Comparison of ENCODE assay signal across 10 cellular contexts in the genomic region with DNA sequence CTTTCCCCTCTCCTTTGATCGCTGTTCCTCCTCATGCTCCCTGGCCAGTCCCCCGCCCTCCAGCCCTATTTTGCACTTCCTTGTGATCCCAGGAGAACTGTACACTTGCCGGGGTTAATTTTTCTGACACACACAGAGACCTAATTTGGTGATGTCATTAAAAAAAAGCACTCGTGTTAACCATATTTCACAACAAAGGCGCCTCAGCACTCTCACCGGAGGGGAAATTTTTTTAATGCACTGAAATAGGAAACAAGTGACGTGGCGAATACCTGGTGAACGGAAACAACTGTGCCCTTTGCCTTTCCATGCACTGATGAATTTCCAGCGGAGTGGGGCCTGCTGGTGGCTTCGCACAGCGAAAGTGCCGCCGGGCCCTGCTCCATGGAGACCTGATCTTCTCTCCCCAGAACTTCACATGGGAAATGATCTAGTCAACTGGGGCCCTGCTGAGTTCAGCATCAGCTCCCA. TPM values are rescaled to one million over a fixed set of nuclear protein-coding genes. Genes with fewer than 3 reads are reported as not detected.
DNase-seq lines count a peak whose midpoint lies in the region; ATAC-seq and TF ChIP-seq lines count a peak whose summit lies in the region.
"Had no signal": no experiment of that assay in that cellular context is flagged by ENCODE, and none has a peak within 500 bp of the region (broad histone marks: within the 10 kb centered on the region; RNA-seq: fewer than 3 reads in every experiment).

No MANE protein-coding gene starts in this region.

- no peaks in the 10 kb centered on the region for H3K9me3 ChIP-seq in WERI-Rb-1 (ENCODE audit: severe bottlenecking)
- H3K9me3 ChIP-seq: esophagus squamous epithelium had no signal

- H3K4me1 Mint-ChIP-seq in CD14-positive monocyte (peaks cover 44% of the 10 kb centered on the region), neural crest cell (peaks cover 4% of the 10 kb centered on the region)

- no peak overlapping the region for H3K4me3 ChIP-seq in WERI-Rb-1 (ENCODE audit: low read depth, low read length)
- H3K4me3 ChIP-seq: esophagus squamous epithelium had no signal

- intact Hi-C loops in CD14-positive monocyte (cut with micrococcal nuclease) = no loop called here

- H3K9me3 Mint-ChIP-seq in CD14-positive monocyte = peaks cover 0 to 3% (median 0%) of the 10 kb centered on the region in 7 donors
- no peaks in the 10 kb centered on the region for H3K9me3 Mint-ChIP-seq in neural crest cell

- H3K27ac Mint-ChIP-seq in CD14-positive monocyte = peak overlapping the region; percentile 79 to 89 (median 87)
- H3K27ac Mint-ChIP-seq in neural crest cell (ENCODE audit: unreplicated experiment) = peak overlapping the region; percentile 43

- ATAC-seq in left lobe of liver (no peak), GM19035 (IDR thresholded peaks at IDR 0.05; ENCODE audit: unreplicated experiment) (no peak)

- H3K36me3 Mint-ChIP-seq in CD14-positive monocyte (peaks cover 21% of the 10 kb centered on the region in 2 donors), neural crest cell (ENCODE audit: low read depth) (no peaks in the 10 kb centered on the region)

- no peak overlapping the region for H3K27ac ChIP-seq in WERI-Rb-1

- H3K4me3 Mint-ChIP-seq in CD14-positive monocyte (peak overlapping the region; percentile 47 to 67), neural crest cell (no peak overlapping the region)

- peak; percentile 83 for DNase-seq in CD14-positive monocyte (ENCODE audit: low spot score)
- DNase-seq in NCI-H2107 treated with DMSO at 0.1 percent for 48 hours (lab: John Stamatoyannopoulos, UW; ENCODE audit: unreplicated experiment) = peak; percentile 79
- peak; percentile 55 for DNase-seq in activated effector memory CD4-positive, alpha-beta T cell treated with Interleukin-2 at 50 U/mL for 16 hours
- DNase-seq in neural crest cell (ENCODE audit: low read depth, low spot score) = no peak
- DNase-seq in GF-D8 (lab: John Stamatoyannopoulos, UW) = no peak
- DNase-seq in WERI-Rb-1 = no peak
- DNase-seq in left lobe of liver (ENCODE audit: low spot score) = no peak
- DNase-seq: esophagus squamous epithelium, occipital lobe had no signal

- H3K27me3 ChIP-seq in WERI-Rb-1 (ENCODE audit: insufficient read depth, low read depth, severe bottlenecking) = no peaks in the 10 kb centered on the region
- H3K27me3 ChIP-seq: esophagus squamous epithelium had no signal

- TF ChIP-seq CTCF in CD14-positive monocyte (IDR thresholded peaks at IDR 0.05) (no peak), neural crest cell (conservative IDR thresholded peaks at IDR 0.05) (no peak), WERI-Rb-1 (IDR thresholded peaks at IDR 0.05; ENCODE audit: low read depth, low read length) (no peak)

- no peaks in the 10 kb centered on the region for H3K36me3 ChIP-seq in WERI-Rb-1
- H3K36me3 ChIP-seq: esophagus squamous epithelium had no signal

- H3K27me3 Mint-ChIP-seq in CD14-positive monocyte (ENCODE audit: low read depth in 3 of 3) (peaks cover 0 to 2% (median 0%) of the 10 kb centered on the region in 3 donors), neural crest cell (ENCODE audit: low read depth) (peaks cover 3% of the 10 kb centered on the region)

RNA-seq across cellular contexts. Expression of a gene that starts 53.9 kb away (rescaled TPM):
- 10 to 100 TPM; 51.9 to 59.1 TPM for polyA plus RNA-seq in CD14-positive monocyte
- total RNA-seq in neural crest cell (not detected in 2 replicates), left lobe of liver (0.45 TPM)

Comparison
In these comparisons a context has a peak if more than half of its experiments do, and no peak if none do; other contexts are left out.
1. DNase-seq: peak in CD14-positive monocyte (single experiment), NCI-H2107 treated with DMSO at 0.1 percent for 48 hours (single experiment) and activated effector memory CD4-positive, alpha-beta T cell treated with Interleukin-2 at 50 U/mL for 16 hours (single experiment); none in neural crest cell (single experiment), GF-D8 (single experiment), WERI-Rb-1 (single experiment) and left lobe of liver (single experiment).